In genomic region chr3:119595639-119596329, GRCh38 we compare ENCODE assay signal across 11 cellular contexts. TPM values are rescaled to one million over a fixed set of nuclear protein-coding genes. Genes with fewer than 3 reads are reported as not detected.
A peak's percentile ranks its signal among the peaks of the same experiment; 100 is the strongest.
DNase-seq lines count a peak whose midpoint lies in the region; ATAC-seq and TF ChIP-seq lines count a peak whose summit lies in the region.
"Had no signal": no experiment of that assay in that cellular context is flagged by ENCODE, and none has a peak within 500 bp of the region (broad histone marks: within the 10 kb centered on the region; RNA-seq: fewer than 3 reads in every experiment).

No MANE protein-coding gene starts in this region.

- H3K9me3 Mint-ChIP-seq in activated naive CD8-positive, alpha-beta T cell treated with anti-CD3 and anti-CD28 coated beads, Interleukin-2, amount 10 ng/mL, durations not matched to agents 7 days and 5 days = peaks cover 1% of the 10 kb centered on the region
- H3K9me3 Mint-ChIP-seq in activated naive CD8-positive, alpha-beta T cell treated with anti-CD3 and anti-CD28 coated beads, Interleukin-2, amount 50 U/mL, for 24 hours = no peaks in the 10 kb centered on the region

- H3K4me1 ChIP-seq in mucosa of descending colon (ENCODE audit: low read depth) (peaks cover 5% of the 10 kb centered on the region), vagina (peaks cover 4% of the 10 kb centered on the region)

- no peak overlapping the region for H3K4me3 ChIP-seq in epithelial cell of esophagus (ENCODE audit: low read length)
- no peak overlapping the region for H3K4me3 ChIP-seq in mucosa of descending colon
- H3K4me3 ChIP-seq in vagina = peak overlapping the region; percentile 22 to 37

- H3K4me1 Mint-ChIP-seq in activated naive CD8-positive, alpha-beta T cell treated with anti-CD3 and anti-CD28 coated beads, Interleukin-2, amount 10 ng/mL, durations not matched to agents 7 days and 5 days = peaks cover 30% of the 10 kb centered on the region
- peaks cover 33% of the 10 kb centered on the region for H3K4me1 Mint-ChIP-seq in activated naive CD8-positive, alpha-beta T cell treated with anti-CD3 and anti-CD28 coated beads, Interleukin-2, amount 50 U/mL, for 24 hours

- no peak for DNase-seq in activated naive CD8-positive, alpha-beta T cell treated with anti-CD3 and anti-CD28 coated beads, Interleukin-2, amount 10 ng/mL, durations not matched to agents 7 days and 5 days
- no peak for DNase-seq in activated naive CD8-positive, alpha-beta T cell treated with anti-CD3 and anti-CD28 coated beads, Interleukin-2, amount 50 U/mL, for 24 hours
- DNase-seq in epithelial cell of esophagus (ENCODE audit: low read depth) (peak; percentile 10), mucosa of descending colon (no peak), vagina (ENCODE audit: extremely low spot score in 2 of 2) (peak in 1 of 2 donors; percentile 74), HPDE6-E6E7 (ENCODE audit: extremely low spot score) (no peak)
- no peak for DNase-seq in stimulated activated CD4-positive, alpha-beta T cell treated with anti-CD3 and anti-CD28 coated beads, Interleukin-12 subunit alpha, Interleukin-12 subunit beta, amount 100 ng/mL, for 4 hours
- DNase-seq: central memory CD4-positive, alpha-beta T cell; NCI-H2171 treated with DMSO at 0.1 percent for 48 hours; stimulated activated CD8-positive, alpha-beta memory T cell treated with anti-CD3 and anti-CD28 coated beads, Interleukin-4, amount 100 ng/mL, for 48 hours had no signal

- no peaks in the 10 kb centered on the region for H3K27me3 Mint-ChIP-seq in activated naive CD8-positive, alpha-beta T cell treated with anti-CD3 and anti-CD28 coated beads, Interleukin-2, amount 10 ng/mL, durations not matched to agents 7 days and 5 days
- peaks cover 2% of the 10 kb centered on the region for H3K27me3 Mint-ChIP-seq in activated naive CD8-positive, alpha-beta T cell treated with anti-CD3 and anti-CD28 coated beads, Interleukin-2, amount 50 U/mL, for 24 hours

- peak; percentile 10 for ATAC-seq in activated naive CD8-positive, alpha-beta T cell treated with anti-CD3 and anti-CD28 coated beads, Interleukin-2, amount 10 ng/mL, durations not matched to agents 7 days and 5 days (ENCODE audit: low read depth)
- no peak for ATAC-seq in activated naive CD8-positive, alpha-beta T cell treated with anti-CD3 and anti-CD28 coated beads, Interleukin-2, amount 50 U/mL, for 24 hours
- ATAC-seq in mucosa of descending colon = peak; percentile 35
- ATAC-seq in HG02852 (IDR thresholded peaks at IDR 0.05; ENCODE audit: unreplicated experiment) = no peak

- no peaks in the 10 kb centered on the region for H3K36me3 Mint-ChIP-seq in activated naive CD8-positive, alpha-beta T cell treated with anti-CD3 and anti-CD28 coated beads, Interleukin-2, amount 10 ng/mL, durations not matched to agents 7 days and 5 days
- no peaks in the 10 kb centered on the region for H3K36me3 Mint-ChIP-seq in activated naive CD8-positive, alpha-beta T cell treated with anti-CD3 and anti-CD28 coated beads, Interleukin-2, amount 50 U/mL, for 24 hours (ENCODE audit: low read depth)

- H3K27me3 ChIP-seq in vagina = no peaks in the 10 kb centered on the region

- no peak for TF ChIP-seq POLR2A in vagina (IDR thresholded peaks at IDR 0.05)

- H3K27ac ChIP-seq in vagina = peak overlapping the region; percentile 48

- no peaks in the 10 kb centered on the region for H3K9me3 ChIP-seq in mucosa of descending colon
- H3K9me3 ChIP-seq in vagina = no peaks in the 10 kb centered on the region

- TF ChIP-seq CTCF in epithelial cell of esophagus (IDR thresholded peaks at IDR 0.05; ENCODE audit: insufficient read depth, low read depth, low read length, missing control alignments) (no peak), mucosa of descending colon (IDR thresholded peaks at IDR 0.05) (no peak), vagina (IDR thresholded peaks at IDR 0.05) (no peak)

- intact Hi-C loops in mucosa of descending colon (cut with DNase I, micrococcal nuclease) = no loop called here
- intact Hi-C loops in vagina (cut with DNase I) = no loop called here

- H3K36me3 ChIP-seq in mucosa of descending colon (ENCODE audit: low read depth) (no peaks in the 10 kb centered on the region), vagina (no peaks in the 10 kb centered on the region)

- peak overlapping the region; percentile 36 for H3K4me3 Mint-ChIP-seq in activated naive CD8-positive, alpha-beta T cell treated with anti-CD3 and anti-CD28 coated beads, Interleukin-2, amount 10 ng/mL, durations not matched to agents 7 days and 5 days
- H3K4me3 Mint-ChIP-seq in activated naive CD8-positive, alpha-beta T cell treated with anti-CD3 and anti-CD28 coated beads, Interleukin-2, amount 50 U/mL, for 24 hours = no peak overlapping the region

- POLR2A ChIA-PET in activated naive CD8-positive, alpha-beta T cell treated with anti-CD3 and anti-CD28 coated beads, Interleukin-2, amount 10 ng/mL, durations not matched to agents 7 days and 5 days (lab: Charles Lee) = no interaction called here

- H3K27ac Mint-ChIP-seq in activated naive CD8-positive, alpha-beta T cell treated with anti-CD3 and anti-CD28 coated beads, Interleukin-2, amount 10 ng/mL, durations not matched to agents 7 days and 5 days = no peak overlapping the region
- H3K27ac Mint-ChIP-seq in activated naive CD8-positive, alpha-beta T cell treated with anti-CD3 and anti-CD28 coated beads, Interleukin-2, amount 50 U/mL, for 24 hours = no peak overlapping the region

RNA-seq across cellular contexts. Expression of gene PLA1A, which starts 1.9 kb away (rescaled TPM):
- under 1 TPM in 1 of 2 experiments, not detected in 1; 0.19 TPM for total RNA-seq in activated naive CD8-positive, alpha-beta T cell treated with anti-CD3 and anti-CD28 coated beads, Interleukin-2, amount 10 ng/mL, durations not matched to agents 7 days and 5 days
- total RNA-seq in mucosa of descending colon (1 to 10 TPM in 2 of 3 donors, under 1 TPM in 1; 0.58 to 2.1 (median 1.5) TPM), vagina (1.7 TPM)

RNA-seq across cellular contexts. Expression of gene ADPRH, which starts 16.5 kb away (rescaled TPM):
- total RNA-seq in activated naive CD8-positive, alpha-beta T cell treated with anti-CD3 and anti-CD28 coated beads, Interleukin-2, amount 10 ng/mL, durations not matched to agents 7 days and 5 days = 1 to 10 TPM; 4.5 to 5.9 TPM
- total RNA-seq in mucosa of descending colon = 1 to 10 TPM in 2 of 3 donors, under 1 TPM in 1; 0.93 to 9.1 (median 2.7) TPM
- 2.9 TPM for total RNA-seq in vagina

RNA-seq across cellular contexts. Expression of gene CD80, which starts 36.4 kb away (rescaled TPM):
- total RNA-seq in activated naive CD8-positive, alpha-beta T cell treated with anti-CD3 and anti-CD28 coated beads, Interleukin-2, amount 10 ng/mL, durations not matched to agents 7 days and 5 days = 10 to 100 TPM; 11.6 to 15.2 TPM
- total RNA-seq in mucosa of descending colon (1 to 10 TPM in 1 of 3 donors, under 1 TPM in 2; 0.41 to 1.0 (median 0.58) TPM), vagina (not detected)

Comparison
In these comparisons a context has a peak if more than half of its experiments do, and no peak if none do; other contexts are left out.
1. ATAC-seq: peak in activated naive CD8-positive, alpha-beta T cell treated with anti-CD3 and anti-CD28 coated beads, Interleukin-2, amount 10 ng/mL, durations not matched to agents 7 days and 5 days (single experiment) and mucosa of descending colon (single experiment); none in activated naive CD8-positive, alpha-beta T cell treated with anti-CD3 and anti-CD28 coated beads, Interleukin-2, amount 50 U/mL, for 24 hours (single experiment) and HG02852 (single experiment).
2. H3K4me3 ChIP-seq: peak in vagina (2 of 2); none in epithelial cell of esophagus (single experiment) and mucosa of descending colon (single experiment).
3. RNA of gene CD80, which starts 36.4 kb away (total RNA-seq): 11.6 to 15.2 TPM in activated naive CD8-positive, alpha-beta T cell treated with anti-CD3 and anti-CD28 coated beads, Interleukin-2, amount 10 ng/mL, durations not matched to agents 7 days and 5 days; 0.41 to 1.0 TPM in mucosa of descending colon and not detected in vagina (single experiment); every median in the first group is over 4 times any median in the second.